Comparison of ENCODE assay signal across 22 cellular contexts in genomic region chr14:75461755-75462349, GRCh38.
"Had no signal": no experiment of that assay in that cellular context is flagged by ENCODE, and none has a peak within 500 bp of the region (broad histone marks: within the 10 kb centered on the region; RNA-seq: fewer than 3 reads in every experiment).

No MANE protein-coding gene starts in this region.

- H3K27ac Mint-ChIP-seq: activated CD4-positive, alpha-beta memory T cell treated with anti-CD3 and anti-CD28 coated beads, Interleukin-2, amount 10 ng/mL, durations not matched to agents 7 days and 5 days; activated CD4-positive, alpha-beta T cell treated with anti-CD3 and anti-CD28 coated beads, Interleukin-2, amount 10 ng/mL, durations not matched to agents 24 days and 14 days; activated naive CD4-positive, alpha-beta T cell treated with anti-CD3 and anti-CD28 coated beads, Interleukin-2, amount 50 U/mL, for 24 hours; activated T-cell treated with anti-CD3 and anti-CD28 coated beads, Interleukin-2, amount 50 U/mL, for 72 hours; effector memory CD8-positive, alpha-beta T cell; nephron had no signal

- ATAC-seq: activated CD4-positive, CD25-positive, alpha-beta regulatory T cell treated with anti-CD3 and anti-CD28 coated beads, Interleukin-2, amount 50 U/mL, for 24 hours; activated T-cell treated with anti-CD3 and anti-CD28 coated beads, Interleukin-2, amount 50 U/mL, for 72 hours; effector memory CD8-positive, alpha-beta T cell; left ventricle myocardium superior; upper lobe of right lung had no signal

- H3K9me3 Mint-ChIP-seq: activated CD4-positive, alpha-beta memory T cell treated with anti-CD3 and anti-CD28 coated beads, Interleukin-2, amount 10 ng/mL, durations not matched to agents 7 days and 5 days; activated CD4-positive, alpha-beta T cell treated with anti-CD3 and anti-CD28 coated beads, Interleukin-2, amount 10 ng/mL, durations not matched to agents 24 days and 14 days; activated naive CD4-positive, alpha-beta T cell treated with anti-CD3 and anti-CD28 coated beads, Interleukin-2, amount 50 U/mL, for 24 hours; activated T-cell treated with anti-CD3 and anti-CD28 coated beads, Interleukin-2, amount 50 U/mL, for 72 hours; effector memory CD8-positive, alpha-beta T cell; nephron had no signal

- H3K4me3 ChIP-seq: dorsolateral prefrontal cortex, esophagus muscularis mucosa, thyroid gland, upper lobe of right lung had no signal

- FAIRE-seq: colon, frontal cortex had no signal

- H3K27me3 ChIP-seq: brain microvascular endothelial cell, dorsolateral prefrontal cortex, esophagus muscularis mucosa, thyroid gland, upper lobe of right lung had no signal

- H3K36me3 ChIP-seq: brain microvascular endothelial cell had no signal

- DNase-seq: activated CD4-positive, alpha-beta memory T cell treated with anti-CD3 and anti-CD28 coated beads, Interleukin-2, amount 10 ng/mL, durations not matched to agents 7 days and 5 days; activated CD4-positive, alpha-beta T cell treated with anti-CD3 and anti-CD28 coated beads, Interleukin-2, amount 10 ng/mL, durations not matched to agents 24 days and 14 days; activated gamma-delta T cell treated with Interleukin-2 at 50 U/mL for 16 hours; activated T-cell treated with anti-CD3 and anti-CD28 coated beads, Interleukin-2, amount 50 U/mL, for 72 hours; aorta; brain microvascular endothelial cell; central memory CD4-positive, alpha-beta T cell; effector memory CD8-positive, alpha-beta T cell; hippocampal formation; left ventricle myocardium superior; occipital lobe; stimulated activated CD4-positive, alpha-beta T cell treated with anti-CD3 and anti-CD28 coated beads, Interleukin-4, amount 100 ng/mL, for 1 hour; stimulated activated naive CD4-positive, alpha-beta T cell; thyroid gland; upper lobe of right lung had no signal

- H3K4me3 Mint-ChIP-seq: activated CD4-positive, alpha-beta memory T cell treated with anti-CD3 and anti-CD28 coated beads, Interleukin-2, amount 10 ng/mL, durations not matched to agents 7 days and 5 days; activated CD4-positive, alpha-beta T cell treated with anti-CD3 and anti-CD28 coated beads, Interleukin-2, amount 10 ng/mL, durations not matched to agents 24 days and 14 days; activated naive CD4-positive, alpha-beta T cell treated with anti-CD3 and anti-CD28 coated beads, Interleukin-2, amount 50 U/mL, for 24 hours; activated T-cell treated with anti-CD3 and anti-CD28 coated beads, Interleukin-2, amount 50 U/mL, for 72 hours; effector memory CD8-positive, alpha-beta T cell; nephron had no signal

- H3K36me3 Mint-ChIP-seq: activated naive CD4-positive, alpha-beta T cell treated with anti-CD3 and anti-CD28 coated beads, Interleukin-2, amount 50 U/mL, for 24 hours had no signal

- H3K9me3 ChIP-seq: esophagus muscularis mucosa, thyroid gland, upper lobe of right lung had no signal

- H3K27ac ChIP-seq: brain microvascular endothelial cell, dorsolateral prefrontal cortex, thyroid gland, upper lobe of right lung had no signal

- H3K27me3 Mint-ChIP-seq: activated CD4-positive, alpha-beta memory T cell treated with anti-CD3 and anti-CD28 coated beads, Interleukin-2, amount 10 ng/mL, durations not matched to agents 7 days and 5 days; activated CD4-positive, alpha-beta T cell treated with anti-CD3 and anti-CD28 coated beads, Interleukin-2, amount 10 ng/mL, durations not matched to agents 24 days and 14 days; activated naive CD4-positive, alpha-beta T cell treated with anti-CD3 and anti-CD28 coated beads, Interleukin-2, amount 50 U/mL, for 24 hours; effector memory CD8-positive, alpha-beta T cell had no signal
